11 cellular contexts compared by ENCODE assay signal in the genomic region with DNA sequence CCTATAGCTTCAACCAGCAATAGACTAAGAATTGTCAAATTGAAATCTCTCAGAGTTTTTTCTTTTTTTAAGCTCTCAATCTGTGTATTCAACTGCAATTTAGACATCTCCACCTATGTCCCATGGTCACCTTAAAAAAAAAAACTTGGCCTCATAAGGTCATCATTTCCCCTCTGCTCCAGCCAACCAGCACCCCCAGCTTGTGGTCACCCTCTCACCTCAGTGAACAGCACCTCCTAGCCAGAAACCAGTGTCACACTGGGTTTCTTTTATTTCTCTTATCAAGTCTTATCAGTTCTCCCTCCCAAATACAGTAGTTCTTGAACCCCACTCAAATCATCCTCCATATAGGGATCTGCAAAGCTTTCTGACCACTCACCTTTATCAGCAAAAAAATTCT. TPM values are rescaled to one million over a fixed set of nuclear protein-coding genes. Genes with fewer than 3 reads are reported as not detected.
A peak's percentile ranks its signal among the peaks of the same experiment; 100 is the strongest.
DNase-seq lines count a peak whose midpoint lies in the region; ATAC-seq, FAIRE-seq and TF ChIP-seq lines count a peak whose summit lies in the region.
"Had no signal": no experiment of that assay in that cellular context is flagged by ENCODE, and none has a peak within 500 bp of the region (broad histone marks: within the 10 kb centered on the region; RNA-seq: fewer than 3 reads in every experiment).

No MANE protein-coding gene starts in this region.

- POLR2A ChIA-PET in Panc1 (lab: Charles Lee): interaction anchor here (0.6 to 1.4 kb wide), 4 partner anchors 9 to 30 kb away, joined by 3 to 7 read pairs (median 4); no protein-coding TSS in a partner anchor

- TF ChIP-seq POLR2A in GM12891 (IDR thresholded peaks at IDR 0.05; ENCODE audit: low read depth, low read length): no peak

- TF ChIP-seq CTCF in GM06990 (IDR thresholded peaks at IDR 0.05; ENCODE audit: insufficient read depth, low read length, poor library complexity, severe bottlenecking): peak; percentile 30
- peak; percentile 35; the same call in 1 of the 2 replicates for TF ChIP-seq CTCF in Panc1 (IDR thresholded peaks at IDR 0.05)
- no peak for TF ChIP-seq CTCF in epithelial cell of esophagus (IDR thresholded peaks at IDR 0.05; ENCODE audit: insufficient read depth, low read depth, low read length, missing control alignments)
- no peak for TF ChIP-seq CTCF in progenitor cell of endocrine pancreas (IDR thresholded peaks at IDR 0.05; ENCODE audit: unreplicated experiment)

- peak overlapping the region; percentile 3 for H3K27ac Mint-ChIP-seq in progenitor cell of endocrine pancreas

- no peaks in the 10 kb centered on the region for H3K36me3 ChIP-seq in GM06990 (ENCODE audit: control insufficient read depth, insufficient read depth, low read length)
- H3K36me3 ChIP-seq in Panc1 (ENCODE audit: control insufficient read depth, insufficient read depth, low read length): peaks cover 4% of the 10 kb centered on the region

- H3K27me3 ChIP-seq in GM06990 (replicated peaks; ENCODE audit: control insufficient read depth, insufficient read depth, low read length) (no peaks in the 10 kb centered on the region), Panc1 (ENCODE audit: control insufficient read depth, insufficient read depth, low read length) (no peaks in the 10 kb centered on the region)

- no peak for ATAC-seq in Panc1

- BruUV-seq in Panc1 (replicated peaks; lab: Mats Ljungman, UMichigan): no TSS peak

- no peaks in the 10 kb centered on the region for H3K9me3 Mint-ChIP-seq in progenitor cell of endocrine pancreas (ENCODE audit: low read depth)

- intact Hi-C loops in Panc1 (cut with micrococcal nuclease; ENCODE audit: unreplicated experiment): no loop called here

- DNase-seq in GM06990 (ENCODE audit: extremely low read depth, insufficient read length): no peak
- DNase-seq in Panc1 (ENCODE audit: low read depth, low spot score): no peak
- no peak for DNase-seq in epithelial cell of esophagus (ENCODE audit: low read depth)
- DNase-seq in progenitor cell of endocrine pancreas (ENCODE audit: low spot score, unreplicated experiment): no peak
- DNase-seq in Ammon's horn (ENCODE audit: low spot score): no peak
- no peak for DNase-seq in NCI-H1417 treated with DMSO at 0.1 percent for 48 hours (lab: John Stamatoyannopoulos, UW)
- no peak for DNase-seq in GM12891 (ENCODE audit: insufficient read length, low spot score)
- DNase-seq in activated effector memory CD4-positive, alpha-beta T cell treated with Interleukin-2 at 50 U/mL for 16 hours: no peak
- DNase-seq: HCEC 1CT had no signal

- in situ Hi-C loops in Panc1 (cut with HindIII; ENCODE audit: low pct_unique_long_range_greater_than_20kb, low sequenced_read_pairs): no loop called here

- peaks cover 72% of the 10 kb centered on the region for H3K4me1 Mint-ChIP-seq in progenitor cell of endocrine pancreas (ENCODE audit: low read depth)

- peaks cover 39% of the 10 kb centered on the region for H3K4me1 ChIP-seq in Panc1 (ENCODE audit: control insufficient read depth, insufficient read depth, low read length)

- no peak for FAIRE-seq in GM12891 (lab: Jason Lieb, UNC)
- FAIRE-seq: islet of Langerhans had no signal

- peak overlapping the region; percentile 6 for H3K4me3 Mint-ChIP-seq in progenitor cell of endocrine pancreas (ENCODE audit: low read depth)

- H3K9me3 ChIP-seq in Panc1 (ENCODE audit: control insufficient read depth, insufficient read depth, low read depth, low read length): no peaks in the 10 kb centered on the region

- peaks cover 1% of the 10 kb centered on the region for H3K36me3 Mint-ChIP-seq in progenitor cell of endocrine pancreas (ENCODE audit: insufficient read depth)

- H3K27me3 Mint-ChIP-seq in progenitor cell of endocrine pancreas: no peaks in the 10 kb centered on the region

- H3K27ac ChIP-seq in Panc1 (ENCODE audit: low read length): peak overlapping the region; percentile 100
- H3K27ac ChIP-seq: SK-N-MC had no signal

- CTCF ChIA-PET in Panc1 (lab: Charles Lee): no interaction called here

- H3K4me3 ChIP-seq in GM06990 (replicated peaks; ENCODE audit: low read depth, low read length): no peak overlapping the region
- peak overlapping the region; percentile 77 to 83 for H3K4me3 ChIP-seq in Panc1 (ENCODE audit: low read depth in 2 of 2, low read length in 2 of 2)
- peak overlapping the region; percentile 75 for H3K4me3 ChIP-seq in epithelial cell of esophagus (ENCODE audit: low read length)

TF ChIP-seq in GM12891, 5 proteins besides CTCF, POLR2A, EP300 and RAD21:
- TF ChIP-seq POU2F2 (IDR thresholded peaks at IDR 0.05; ENCODE audit: low read depth, low read length) (no peak), PAX5 (IDR thresholded peaks at IDR 0.05; ENCODE audit: insufficient read depth, low read length, severe bottlenecking) (no peak), POLR2AphosphoS5 (IDR thresholded peaks at IDR 0.05; ENCODE audit: low read depth, low read length) (no peak), TAF1 (IDR thresholded peaks at IDR 0.05; ENCODE audit: low read depth, low read length) (no peak), SPI1 (IDR thresholded peaks at IDR 0.05; ENCODE audit: low read depth, low read length) (no peak)

RNA-seq across cellular contexts. Expression of gene ITGB1, which starts 4.0 kb away (rescaled TPM):
- total RNA-seq in Panc1 (2021; ENCODE audit: unreplicated experiment) (803 TPM), progenitor cell of endocrine pancreas (382 and 384 TPM in 2 replicates)
- polyA plus RNA-seq in Panc1 (2012; ENCODE audit: insufficient read length): 484 TPM
- polyA plus RNA-seq in GM12891 (2012; ENCODE audit: low read depth, missing spikeins): 30.6 TPM

Comparison
In these comparisons a context has a peak if more than half of its experiments do, and no peak if none do; other contexts are left out.
1. CTCF ChIP-seq: peak in GM06990 (single experiment) and Panc1 (single experiment); none in epithelial cell of esophagus (single experiment) and progenitor cell of endocrine pancreas (single experiment).